8 cellular contexts compared by ENCODE assay signal in genomic region chr5:168578506-168579205, GRCh38. TPM values are rescaled to one million over a fixed set of nuclear protein-coding genes. Genes with fewer than 3 reads are reported as not detected.
DNase-seq lines count a peak whose midpoint lies in the region; ATAC-seq and TF ChIP-seq lines count a peak whose summit lies in the region.

No MANE protein-coding gene starts in this region.

- peak overlapping the region; percentile 58 for H3K27ac ChIP-seq in SK-N-MC
- peak overlapping the region; percentile 88 for H3K27ac ChIP-seq in endodermal cell (ENCODE audit: low read depth, low read length)

- H3K4me3 Mint-ChIP-seq in CD14-positive monocyte (peak overlapping the region; percentile 86 to 93), endodermal cell (peak overlapping the region; percentile 95)
- H3K4me3 Mint-ChIP-seq in naive thymus-derived CD8-positive, alpha-beta T cell = peak overlapping the region; percentile 86 to 98 (median 94)

- H3K4me3 ChIP-seq in SK-N-MC (peak overlapping the region; percentile 100), endodermal cell (ENCODE audit: low read length) (peak overlapping the region; percentile 98)

- no peaks in the 10 kb centered on the region for H3K9me3 ChIP-seq in SK-N-MC (ENCODE audit: low read depth, low read length)
- peaks cover 7% of the 10 kb centered on the region for H3K9me3 ChIP-seq in endodermal cell (ENCODE audit: control insufficient read depth, low read length)

- H3K9me3 Mint-ChIP-seq in CD14-positive monocyte (peaks cover 0 to 5% (median 0%) of the 10 kb centered on the region in 7 donors), endodermal cell (peaks cover 6% of the 10 kb centered on the region)
- no peaks in the 10 kb centered on the region for H3K9me3 Mint-ChIP-seq in naive thymus-derived CD8-positive, alpha-beta T cell

- peaks cover 33% of the 10 kb centered on the region for H3K4me1 Mint-ChIP-seq in CD14-positive monocyte
- H3K4me1 Mint-ChIP-seq in endodermal cell = peaks cover 32% of the 10 kb centered on the region
- peaks cover 16 to 45% (median 42%) of the 10 kb centered on the region in 4 donors for H3K4me1 Mint-ChIP-seq in naive thymus-derived CD8-positive, alpha-beta T cell

- peak overlapping the region; percentile 17 to 91 (median 85) for H3K27ac Mint-ChIP-seq in CD14-positive monocyte
- peak overlapping the region; percentile 61 for H3K27ac Mint-ChIP-seq in endodermal cell
- H3K27ac Mint-ChIP-seq in naive thymus-derived CD8-positive, alpha-beta T cell = peak overlapping the region; percentile 86 to 97 (median 92)

- H3K36me3 ChIP-seq in SK-N-MC (ENCODE audit: insufficient read depth, low read length) (peaks cover 38% of the 10 kb centered on the region), endodermal cell (ENCODE audit: control insufficient read depth, insufficient read depth, low read length) (peaks cover 13% of the 10 kb centered on the region)

- TF ChIP-seq CTCF in CD14-positive monocyte (IDR thresholded peaks at IDR 0.05) = no peak
- no peak for TF ChIP-seq CTCF in endodermal cell (conservative IDR thresholded peaks at IDR 0.05)

- DNase-seq in CD14-positive monocyte (ENCODE audit: low spot score) (peak; percentile 46), SK-N-MC (ENCODE audit: low read depth, low spot score) (no peak), endodermal cell (no peak), MV-4-11 (lab: John Stamatoyannopoulos, UW) (no peak)
- DNase-seq in naive thymus-derived CD8-positive, alpha-beta T cell = peak in 4 of 10 donors; percentile 1 to 17 (median 6)
- DNase-seq in stimulated activated CD4-positive, alpha-beta T cell treated with anti-CD3 and anti-CD28 coated beads, Interleukin-4, amount 100 ng/mL, for 24 hours = no peak

- 0 to 1% methylated on average over 15 to 32 of the region's 32 CpGs for WGBS in endodermal cell (ENCODE audit: insufficient coverage in 1 of 2, insufficient read length in 1 of 2), 2 experiments

- peaks cover 0 to 6% (median 0%) of the 10 kb centered on the region in 3 donors for H3K27me3 Mint-ChIP-seq in CD14-positive monocyte (ENCODE audit: low read depth in 3 of 3)
- H3K27me3 Mint-ChIP-seq in endodermal cell (ENCODE audit: insufficient read depth) = no peaks in the 10 kb centered on the region
- no peaks in the 10 kb centered on the region for H3K27me3 Mint-ChIP-seq in naive thymus-derived CD8-positive, alpha-beta T cell

- H3K4me1 ChIP-seq in endodermal cell (ENCODE audit: control insufficient read depth, insufficient read depth, low read length) = no peaks in the 10 kb centered on the region

- intact Hi-C loops in CD14-positive monocyte (cut with micrococcal nuclease) = loop anchor here (5.0 kb wide), 1 partner anchor 91 kb away; the partner anchor contains the start of gene RARS1 (in 2 of the 2)

- POLR2A ChIA-PET in naive thymus-derived CD8-positive, alpha-beta T cell (lab: Charles Lee) = interaction anchor here (1.4 to 2.0 kb wide), 3 partner anchors 10 to 35 kb away, joined by 4 to 7 read pairs (median 7); no protein-coding TSS in a partner anchor

- H3K9ac ChIP-seq in SK-N-MC (ENCODE audit: insufficient read length) (peak overlapping the region; percentile 97), endodermal cell (ENCODE audit: extremely low read depth, low read length, poor library complexity, severe bottlenecking) (peak overlapping the region; percentile 86)

- H3K36me3 Mint-ChIP-seq in CD14-positive monocyte (peaks cover 0 to 2% of the 10 kb centered on the region in 2 donors), endodermal cell (ENCODE audit: low read depth) (peaks cover 17% of the 10 kb centered on the region)
- peaks cover 0 to 10% (median 0%) of the 10 kb centered on the region in 3 donors for H3K36me3 Mint-ChIP-seq in naive thymus-derived CD8-positive, alpha-beta T cell

- peak; percentile 9 for ATAC-seq in GM19025 (IDR thresholded peaks at IDR 0.05; ENCODE audit: low read depth, unreplicated experiment)
- peak; percentile 7 for ATAC-seq in HG03175 (IDR thresholded peaks at IDR 0.05; ENCODE audit: unreplicated experiment)
- no peak for ATAC-seq in naive thymus-derived CD8-positive, alpha-beta T cell

- H3K27me3 ChIP-seq in endodermal cell (ENCODE audit: control insufficient read depth, insufficient read depth, low read length, poor library complexity, severe bottlenecking) = no peaks in the 10 kb centered on the region

RNA-seq across cellular contexts. Expression of gene PANK3, which starts 0.5 kb away (rescaled TPM):
- 10 to 100 TPM in 1 of 2 donors, 1 to 10 TPM in 1; 9.3 to 11.9 TPM for polyA plus RNA-seq in CD14-positive monocyte
- 100 to 1,000 TPM; 101 to 111 TPM for total RNA-seq in endodermal cell
- polyA plus RNA-seq in endodermal cell (2013, experiment 1 of 2) = 64.0 TPM
- polyA plus RNA-seq in endodermal cell (2013, experiment 2 of 2) = 69.9 TPM
- total RNA-seq in naive thymus-derived CD8-positive, alpha-beta T cell = 10 to 100 TPM; 40.4 to 49.8 TPM
- polyA plus RNA-seq in naive thymus-derived CD8-positive, alpha-beta T cell = 1 to 10 TPM; 2.6 to 6.7 (median 4.9) TPM

RNA-seq across cellular contexts. Expression of gene FBLL1, which starts 49.6 kb away (rescaled TPM):
- polyA plus RNA-seq in CD14-positive monocyte = not detected
- 1 to 10 TPM in 1 of 2 donors, under 1 TPM in 1; 0.60 to 1.1 TPM for total RNA-seq in endodermal cell
- 6.3 TPM for polyA plus RNA-seq in endodermal cell (2013, experiment 1 of 2)
- polyA plus RNA-seq in endodermal cell (2013, experiment 2 of 2) = 4.8 TPM
- not detected for total RNA-seq in naive thymus-derived CD8-positive, alpha-beta T cell
- polyA plus RNA-seq in naive thymus-derived CD8-positive, alpha-beta T cell = not detected

Comparison
In these comparisons a context has a peak if more than half of its experiments do, and no peak if none do; other contexts are left out.
1. ATAC-seq: peak in GM19025 (single experiment) and HG03175 (single experiment); none in naive thymus-derived CD8-positive, alpha-beta T cell (0 of 2).
2. Peak in every context shown above with its lines, with median percentiles within 50 percentile points of each other: H3K27ac Mint-ChIP-seq and H3K4me3 Mint-ChIP-seq.